In the genomic region with DNA sequence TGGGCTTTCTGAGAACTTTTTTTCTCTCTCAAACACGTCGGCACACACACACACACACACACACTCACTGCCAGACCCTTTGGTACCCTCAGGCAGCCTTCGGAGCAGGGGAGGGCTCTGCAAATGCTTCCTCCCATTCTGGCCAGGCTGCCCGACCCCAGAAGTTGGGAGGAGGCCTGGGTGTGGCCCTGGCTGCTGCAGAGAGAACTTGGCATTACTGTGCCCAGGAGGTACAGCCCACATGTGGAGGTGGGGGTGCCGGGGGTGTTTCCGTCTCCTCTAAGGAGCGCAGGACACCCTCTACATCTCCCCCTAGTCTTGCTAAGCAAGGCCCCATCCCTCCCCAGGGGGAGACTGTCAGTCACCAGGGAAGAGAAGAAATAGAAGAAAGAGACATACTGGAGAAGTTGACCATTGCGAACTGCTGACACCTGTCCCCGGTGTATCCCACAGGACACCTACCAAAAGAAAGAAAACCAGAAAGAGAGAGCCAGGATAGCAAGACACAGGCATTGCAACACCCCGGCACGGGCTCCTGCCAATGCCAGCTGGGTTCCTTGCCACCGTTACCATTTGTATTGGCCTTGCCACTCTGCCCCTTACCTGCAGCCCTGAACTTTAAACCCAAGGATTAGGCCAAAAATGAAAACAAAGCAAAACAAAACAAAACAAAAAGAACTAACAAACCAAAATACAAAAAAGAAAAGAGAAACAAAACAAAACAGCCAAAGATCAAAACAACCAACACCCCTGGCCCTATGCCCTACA, we compare ENCODE assay signal across 15 cellular contexts.
"Had no signal": no experiment of that assay in that cellular context is flagged by ENCODE, and none has a peak within 500 bp of the region (broad histone marks: within the 10 kb centered on the region; RNA-seq: fewer than 3 reads in every experiment).

No MANE protein-coding gene starts in this region.

- H3K4me1 Mint-ChIP-seq: neural crest cell had no signal

- H3K9me3 ChIP-seq: colonic mucosa, esophagus squamous epithelium, lower lobe of right lung, pancreas, suprapubic skin, thyroid gland, upper lobe of left lung, uterus had no signal

- H3K27ac Mint-ChIP-seq: memory B cell, mesothelial cell of epicardium, natural killer cell, progenitor cell of endocrine pancreas had no signal

- DNase-seq: esophagus squamous epithelium had no signal

- H3K9me3 Mint-ChIP-seq: memory B cell, mesothelial cell of epicardium, natural killer cell, neural crest cell had no signal

- H3K4me1 ChIP-seq: colonic mucosa, foreskin keratinocyte, pancreas, uterus had no signal

- H3K27me3 ChIP-seq: colonic mucosa, esophagus squamous epithelium, hepatocyte, pancreas, suprapubic skin, thyroid gland, upper lobe of left lung, uterus had no signal

- H3K36me3 ChIP-seq: colonic mucosa, esophagus squamous epithelium, lower lobe of right lung, pancreas, suprapubic skin, thyroid gland, upper lobe of left lung, uterus had no signal

- H3K36me3 Mint-ChIP-seq: memory B cell, mesothelial cell of epicardium, natural killer cell had no signal

- H3K4me3 Mint-ChIP-seq: memory B cell, mesothelial cell of epicardium, natural killer cell, neural crest cell had no signal

- H3K27ac ChIP-seq: colonic mucosa, esophagus squamous epithelium, foreskin keratinocyte, hepatocyte, pancreas, suprapubic skin, thyroid gland, upper lobe of left lung, uterus had no signal

- H3K4me3 ChIP-seq: colonic mucosa, esophagus squamous epithelium, hepatocyte, lower lobe of right lung, pancreas, suprapubic skin, thyroid gland, upper lobe of left lung, uterus had no signal
